In the genomic region with DNA sequence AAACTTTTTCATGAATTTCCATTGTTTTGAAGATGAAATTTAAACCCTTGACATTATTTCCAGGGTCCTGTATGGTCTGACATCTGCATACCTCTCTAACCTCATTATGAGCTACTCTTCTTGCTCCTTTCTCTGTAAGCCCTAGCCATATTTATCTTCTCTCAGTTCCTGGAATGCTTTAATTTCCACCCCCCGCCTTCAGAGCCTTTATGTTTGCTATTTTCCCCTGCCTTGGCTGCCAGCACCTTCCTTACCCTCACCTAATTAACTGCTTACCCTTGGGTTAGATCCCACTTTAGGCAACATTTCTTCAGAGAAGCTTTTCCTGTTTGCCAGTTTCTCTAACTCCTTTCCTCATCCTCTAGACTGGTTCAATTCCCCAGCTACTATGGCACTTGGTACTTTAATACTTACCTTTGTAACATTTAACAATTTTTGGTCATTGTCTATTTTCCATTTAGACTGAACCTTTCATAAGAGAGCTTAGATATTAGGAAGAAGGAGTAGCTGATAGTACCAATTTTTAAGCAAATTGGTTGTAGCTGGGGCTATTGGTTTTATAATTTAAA, we compare ENCODE assay signal across 3 cellular contexts.
TF ChIP-seq lines count a peak whose summit lies in the region.

No MANE protein-coding gene starts in this region.

TF ChIP-seq in SK-N-SH treated with all-trans-retinoic acid at 6 μM for 48 hours, 23 proteins besides CTCF, POLR2A, EP300 and RAD21:
- TF ChIP-seq ISL1 (CRISPR knock-in tag; IDR thresholded peaks at IDR 0.05) (no peak), POU6F1 (CRISPR knock-in tag; IDR thresholded peaks at IDR 0.05; ENCODE audit: borderline replicate concordance, low read depth) (no peak), CSRNP3 (CRISPR knock-in tag; IDR thresholded peaks at IDR 0.05) (no peak)

TF ChIP-seq in SK-N-SH, 30 proteins besides CTCF, POLR2A, EP300 and RAD21:
- TF ChIP-seq TAF1 (IDR thresholded peaks at IDR 0.05; ENCODE audit: borderline replicate concordance, low read depth, low read length) = no peak
- no peak for TF ChIP-seq CHD2 (IDR thresholded peaks at IDR 0.05; ENCODE audit: low read length, partially characterized antibody)
- TF ChIP-seq USF2 (IDR thresholded peaks at IDR 0.05; ENCODE audit: borderline replicate concordance, low read depth, low read length) = no peak
- no peak for TF ChIP-seq PBX3 (IDR thresholded peaks at IDR 0.05)
- TF ChIP-seq GATA2 (CRISPR knock-in tag; IDR thresholded peaks at IDR 0.05) = no peak
- no peak for TF ChIP-seq ZBTB33 (IDR thresholded peaks at IDR 0.05; ENCODE audit: borderline replicate concordance, low read depth)
- no peak for TF ChIP-seq MEF2A (IDR thresholded peaks at IDR 0.05; ENCODE audit: borderline replicate concordance, low read depth)
- TF ChIP-seq RCOR1 (IDR thresholded peaks at IDR 0.05; ENCODE audit: low read length) = no peak
- TF ChIP-seq USF1 (IDR thresholded peaks at IDR 0.05; ENCODE audit: borderline replicate concordance, low read depth) = no peak
- TF ChIP-seq TEAD4 (IDR thresholded peaks at IDR 0.05; ENCODE audit: borderline replicate concordance, insufficient read depth) = no peak
- TF ChIP-seq FOSL2 (IDR thresholded peaks at IDR 0.05; ENCODE audit: borderline replicate concordance, low read depth) = no peak
- no peak for TF ChIP-seq RFX5 (IDR thresholded peaks at IDR 0.05; ENCODE audit: low read length)
- no peak for TF ChIP-seq GABPA (IDR thresholded peaks at IDR 0.05; ENCODE audit: low read depth)
- TF ChIP-seq RXRA (IDR thresholded peaks at IDR 0.05; ENCODE audit: borderline replicate concordance, low read depth) = no peak
- no peak for TF ChIP-seq JUND (IDR thresholded peaks at IDR 0.05)
- TF ChIP-seq TCF12 (IDR thresholded peaks at IDR 0.05) = no peak
- TF ChIP-seq REST (IDR thresholded peaks at IDR 0.05; ENCODE audit: low read depth, low read length) = no peak
- no peak for TF ChIP-seq ELF1 (IDR thresholded peaks at IDR 0.05)

TF ChIP-seq in IMR-90, 13 proteins besides CTCF, POLR2A, EP300 and RAD21:
- TF ChIP-seq CHD1 (IDR thresholded peaks at IDR 0.05; ENCODE audit: low read depth, low read length) (no peak), NFE2L2 (IDR thresholded peaks at IDR 0.05; ENCODE audit: low read depth, low read length) (no peak), RFX5 (IDR thresholded peaks at IDR 0.05; ENCODE audit: low read depth, low read length) (no peak), MAFK (IDR thresholded peaks at IDR 0.05; ENCODE audit: low read depth, low read length) (no peak), MXI1 (IDR thresholded peaks at IDR 0.05; ENCODE audit: borderline replicate concordance, low read depth, low read length) (no peak), FOS (IDR thresholded peaks at IDR 0.05; ENCODE audit: low read depth, low read length) (no peak), SMC3 (IDR thresholded peaks at IDR 0.05; ENCODE audit: low read depth, low read length) (no peak), RCOR1 (IDR thresholded peaks at IDR 0.05; ENCODE audit: insufficient replicate concordance, low read length) (no peak), MAZ (IDR thresholded peaks at IDR 0.05; ENCODE audit: borderline replicate concordance, low read depth, low read length) (no peak), BHLHE40 (IDR thresholded peaks at IDR 0.05; ENCODE audit: low read depth, low read length) (no peak), USF2 (IDR thresholded peaks at IDR 0.05; ENCODE audit: low read depth, low read length) (no peak), CEBPB (IDR thresholded peaks at IDR 0.05; ENCODE audit: low read depth, low read length) (no peak)
- TF ChIP-seq, protein P1, sequence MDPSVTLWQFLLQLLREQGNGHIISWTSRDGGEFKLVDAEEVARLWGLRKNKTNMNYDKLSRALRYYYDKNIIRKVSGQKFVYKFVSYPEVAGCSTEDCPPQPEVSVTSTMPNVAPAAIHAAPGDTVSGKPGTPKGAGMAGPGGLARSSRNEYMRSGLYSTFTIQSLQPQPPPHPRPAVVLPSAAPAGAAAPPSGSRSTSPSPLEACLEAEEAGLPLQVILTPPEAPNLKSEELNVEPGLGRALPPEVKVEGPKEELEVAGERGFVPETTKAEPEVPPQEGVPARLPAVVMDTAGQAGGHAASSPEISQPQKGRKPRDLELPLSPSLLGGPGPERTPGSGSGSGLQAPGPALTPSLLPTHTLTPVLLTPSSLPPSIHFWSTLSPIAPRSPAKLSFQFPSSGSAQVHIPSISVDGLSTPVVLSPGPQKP (IDR thresholded peaks at IDR 0.05; ENCODE audit: borderline replicate concordance, low read depth, low read length) = no peak
TF ChIP-seq in IMR-90: peak in this region for 0.
